1 cellular context compared by ENCODE assay signal in the genomic region with DNA sequence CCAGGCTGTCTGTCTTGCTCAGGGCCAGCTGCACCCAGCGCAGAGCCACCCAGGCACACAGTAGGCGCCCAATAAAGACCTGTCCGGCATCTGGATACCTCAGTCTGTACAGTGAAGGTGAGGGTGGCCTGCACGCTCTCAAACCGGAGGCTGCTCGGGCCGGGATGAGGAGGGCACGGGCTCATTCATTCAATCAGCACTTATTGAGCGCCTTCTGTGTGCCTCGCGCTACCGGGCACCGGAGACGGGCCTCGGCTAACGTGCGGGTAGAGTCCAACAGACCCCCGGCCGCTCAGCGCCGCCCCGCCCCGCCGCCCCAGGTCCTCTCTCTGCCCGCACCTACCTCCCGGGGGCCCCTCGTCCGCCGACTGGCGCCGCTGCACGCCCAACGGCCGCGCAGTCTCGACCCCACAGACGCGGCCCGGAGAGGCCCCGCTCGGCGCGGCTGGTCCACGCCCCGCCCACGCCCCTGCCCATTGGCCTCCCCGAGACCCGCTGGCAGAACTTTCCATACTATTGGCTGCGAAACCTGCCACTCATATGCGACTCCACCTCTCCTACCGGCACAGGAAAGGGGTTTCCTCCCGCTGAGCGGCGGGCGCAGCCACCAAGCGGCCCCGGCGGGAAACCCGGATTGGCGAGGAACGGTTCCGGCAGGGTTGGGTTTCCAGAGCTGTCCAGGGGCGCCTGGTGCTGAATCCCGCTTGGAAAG.
TF ChIP-seq lines count a peak whose summit lies in the region.

Gene SLC39A3, minus strand, starts transcription at position 416 of the 712 bp plus-strand sequence. CDS start 2,760 bp downstream, outside the sequence.

TF ChIP-seq in K562, 482 proteins besides CTCF, POLR2A, EP300 and RAD21 (continued from another document and continues in another):
- TF ChIP-seq, protein P1, sequence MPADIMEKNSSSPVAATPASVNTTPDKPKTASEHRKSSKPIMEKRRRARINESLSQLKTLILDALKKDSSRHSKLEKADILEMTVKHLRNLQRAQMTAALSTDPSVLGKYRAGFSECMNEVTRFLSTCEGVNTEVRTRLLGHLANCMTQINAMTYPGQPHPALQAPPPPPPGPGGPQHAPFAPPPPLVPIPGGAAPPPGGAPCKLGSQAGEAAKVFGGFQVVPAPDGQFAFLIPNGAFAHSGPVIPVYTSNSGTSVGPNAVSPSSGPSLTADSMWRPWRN (IDR thresholded peaks at IDR 0.05; ENCODE audit: low read depth): no peak
- TF ChIP-seq ZNF217 (CRISPR knock-in tag; IDR thresholded peaks at IDR 0.05) (no peak), NFATC3 (IDR thresholded peaks at IDR 0.05) (0 out of 2 replicates have a peak, but pooled peaks have one; percentile 52), KDM2B (CRISPR knock-in tag; IDR thresholded peaks at IDR 0.05) (no peak), ZFPM2 (CRISPR knock-in tag; IDR thresholded peaks at IDR 0.05) (no peak), GTF2B (IDR thresholded peaks at IDR 0.05; ENCODE audit: extremely low read depth, insufficient read length) (no peak), ZNF197 (CRISPR knock-in tag; IDR thresholded peaks at IDR 0.05; ENCODE audit: low read depth) (no peak), NFXL1 (CRISPR knock-in tag; IDR thresholded peaks at IDR 0.05) (no peak), HMG20B (CRISPR knock-in tag; IDR thresholded peaks at IDR 0.05) (no peak), ARHGAP35 (IDR thresholded peaks at IDR 0.05; ENCODE audit: partially characterized antibody) (no peak), ZBED1 (IDR thresholded peaks at IDR 0.05) (no peak), MYC (IDR thresholded peaks at IDR 0.05; ENCODE audit: low read depth, low read length) (peak; percentile 77), MYC (CRISPR knock-in tag; IDR thresholded peaks at IDR 0.05; ENCODE audit: borderline replicate concordance, low read depth) (0 out of 2 replicates have a peak, but pooled peaks have one; percentile 15), PHF21A (IDR thresholded peaks at IDR 0.05; ENCODE audit: borderline replicate concordance, low read depth) (peak; percentile 83; the same call in 1 of the 2 replicates), GABPB1 (CRISPR knock-in tag; IDR thresholded peaks at IDR 0.05) (peak; percentile 98), SNIP1 (IDR thresholded peaks at IDR 0.05; ENCODE audit: low read depth) (peak; percentile 34; the same call in 1 of the 2 replicates), HMG20A (CRISPR knock-in tag; conservative IDR thresholded peaks at IDR 0.05) (no peak), WHSC1 (IDR thresholded peaks at IDR 0.05; ENCODE audit: low read length) (no peak), ZBTB33 (CRISPR knock-in tag; IDR thresholded peaks at IDR 0.05) (peak; percentile 92), OTX1 (CRISPR knock-in tag; IDR thresholded peaks at IDR 0.05) (no peak), EP400 (IDR thresholded peaks at IDR 0.05) (no peak; the same call in 1 of the 2 replicates), ZNF766 (CRISPR knock-in tag; conservative IDR thresholded peaks at IDR 0.05) (peak; percentile 88), NCOR1 (IDR thresholded peaks at IDR 0.05) (peak; percentile 52; the same call in 1 of the 2 replicates), POLR2B (IDR thresholded peaks at IDR 0.05; ENCODE audit: low read depth, partially characterized antibody) (no peak), NFE2L1 (tag; IDR thresholded peaks at IDR 0.05; ENCODE audit: borderline replicate concordance, low read depth) (no peak), ZNF695 (CRISPR knock-in tag; IDR thresholded peaks at IDR 0.05) (no peak), TCF7 (IDR thresholded peaks at IDR 0.05; ENCODE audit: borderline replicate concordance) (no peak), GTF2F1 (IDR thresholded peaks at IDR 0.05; ENCODE audit: low read depth, low read length) (no peak), ATF1 (CRISPR knock-in tag; IDR thresholded peaks at IDR 0.05) (no peak), ATF1 (tag; IDR thresholded peaks at IDR 0.05) (peak; percentile 62), TAF1 (IDR thresholded peaks at IDR 0.05; ENCODE audit: control insufficient read depth, extremely low read depth, insufficient read depth, low read length, severe bottlenecking) (peak; percentile 68), PHB2 (IDR thresholded peaks at IDR 0.05; ENCODE audit: low read depth) (no peak), KAT8 (IDR thresholded peaks at IDR 0.05; ENCODE audit: low read depth) (no peak), MTA2 (IDR thresholded peaks at IDR 0.05; ENCODE audit: low read depth) (no peak), GABPA (tag; conservative IDR thresholded peaks at IDR 0.05; ENCODE audit: low read depth) (peak; percentile 97), NFIX (CRISPR knock-in tag; IDR thresholded peaks at IDR 0.05; ENCODE audit: low read depth) (no peak), NBN (IDR thresholded peaks at IDR 0.05; ENCODE audit: low read depth) (peak; percentile 64; the same call in 1 of the 2 replicates), TSC22D4 (tag; IDR thresholded peaks at IDR 0.05) (no peak), RBM25 (IDR thresholded peaks at IDR 0.05; ENCODE audit: low read depth, low read length, severe bottlenecking) (peak; percentile 99), CLOCK (CRISPR knock-in tag; IDR thresholded peaks at IDR 0.05; ENCODE audit: borderline replicate concordance) (no peak), ZNF76 (CRISPR knock-in tag; IDR thresholded peaks at IDR 0.05; ENCODE audit: borderline replicate concordance) (no peak), ZNF717 (CRISPR knock-in tag; IDR thresholded peaks at IDR 0.05) (no peak), ZZZ3 (IDR thresholded peaks at IDR 0.05) (no peak), ZHX1 (conservative IDR thresholded peaks at IDR 0.05; ENCODE audit: low read length) (no peak), CBX5 (IDR thresholded peaks at IDR 0.05; ENCODE audit: borderline replicate concordance, low read depth) (no peak), ARID3A (IDR thresholded peaks at IDR 0.05; ENCODE audit: borderline replicate concordance, low read depth, low read length) (no peak), KLF6 (CRISPR knock-in tag; IDR thresholded peaks at IDR 0.05; ENCODE audit: borderline replicate concordance) (peak; percentile 78), NCOA6 (IDR thresholded peaks at IDR 0.05) (no peak), ZNF57 (CRISPR knock-in tag; IDR thresholded peaks at IDR 0.05) (no peak), ZNF146 (CRISPR knock-in tag; IDR thresholded peaks at IDR 0.05; ENCODE audit: unreplicated experiment) (no peak), HLTF (IDR thresholded peaks at IDR 0.05) (0 out of 2 replicates have a peak, but pooled peaks have one; percentile 69), ZKSCAN3 (CRISPR knock-in tag; IDR thresholded peaks at IDR 0.05) (no peak), STAG1 (CRISPR knock-in tag; IDR thresholded peaks at IDR 0.05; ENCODE audit: borderline replicate concordance) (no peak), MBD2 (IDR thresholded peaks at IDR 0.05; ENCODE audit: borderline replicate concordance, low read depth) (peak; percentile 92), RBM39 (optimal IDR thresholded peaks at IDR 0.05; ENCODE audit: low read depth, low read length) (no peak), HEY1 (CRISPR knock-in tag; IDR thresholded peaks at IDR 0.05; ENCODE audit: borderline replicate concordance) (no peak), XRCC3 (IDR thresholded peaks at IDR 0.05) (no peak)
- TF ChIP-seq, protein P2, sequence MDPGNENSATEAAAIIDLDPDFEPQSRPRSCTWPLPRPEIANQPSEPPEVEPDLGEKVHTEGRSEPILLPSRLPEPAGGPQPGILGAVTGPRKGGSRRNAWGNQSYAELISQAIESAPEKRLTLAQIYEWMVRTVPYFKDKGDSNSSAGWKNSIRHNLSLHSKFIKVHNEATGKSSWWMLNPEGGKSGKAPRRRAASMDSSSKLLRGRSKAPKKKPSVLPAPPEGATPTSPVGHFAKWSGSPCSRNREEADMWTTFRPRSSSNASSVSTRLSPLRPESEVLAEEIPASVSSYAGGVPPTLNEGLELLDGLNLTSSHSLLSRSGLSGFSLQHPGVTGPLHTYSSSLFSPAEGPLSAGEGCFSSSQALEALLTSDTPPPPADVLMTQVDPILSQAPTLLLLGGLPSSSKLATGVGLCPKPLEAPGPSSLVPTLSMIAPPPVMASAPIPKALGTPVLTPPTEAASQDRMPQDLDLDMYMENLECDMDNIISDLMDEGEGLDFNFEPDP (CRISPR knock-in tag; IDR thresholded peaks at IDR 0.05): no peak
